Comparison of ENCODE assay signal across 18 cellular contexts in genomic region chr6:136812174-136812573, GRCh38.
"Had no signal": no experiment of that assay in that cellular context is flagged by ENCODE, and none has a peak within 500 bp of the region (broad histone marks: within the 10 kb centered on the region; RNA-seq: fewer than 3 reads in every experiment).

No MANE protein-coding gene starts in this region.

- ATAC-seq: activated CD8-positive, alpha-beta T cell treated with anti-CD3 and anti-CD28 coated beads for 36 hours; activated naive CD4-positive, alpha-beta T cell treated with anti-CD3 and anti-CD28 coated beads, Interleukin-2, amount 50 U/mL, for 72 hours; activated T-cell treated with anti-CD3 and anti-CD28 coated beads, Interleukin-2, amount 50 U/mL, for 4 hours; effector memory CD8-positive, alpha-beta T cell; gastrocnemius medialis; left lung; mucosa of descending colon; naive thymus-derived CD4-positive, alpha-beta T cell; T-helper 17 cell had no signal

- DNase-seq: activated B cell treated with CpG ODN at 0.5 μM for 24 hours; activated CD4-positive, alpha-beta T cell treated with anti-CD3 and anti-CD28 coated beads for 48 hours; activated CD8-positive, alpha-beta T cell treated with anti-CD3 and anti-CD28 coated beads for 36 hours; activated effector memory CD4-positive, alpha-beta T cell treated with anti-CD3 and anti-CD28 coated beads, Interleukin-2, amount 50 U/mL, for 16 hours; activated T-cell treated with anti-CD3 and anti-CD28 coated beads, Interleukin-2, amount 50 U/mL, for 4 hours; dermis blood vessel endothelial cell; effector memory CD8-positive, alpha-beta T cell; gastrocnemius medialis; left lung; mammary epithelial cell; mucosa of descending colon; naive thymus-derived CD4-positive, alpha-beta T cell; T-helper 17 cell had no signal

- H3K4me1 ChIP-seq: breast epithelium, gastrocnemius medialis, left lung, right atrium auricular region had no signal

- FAIRE-seq: keratinocyte had no signal

- H3K9me3 ChIP-seq: breast epithelium, gastrocnemius medialis, left lung, mucosa of descending colon, right atrium auricular region had no signal

- H3K36me3 ChIP-seq: breast epithelium, gastrocnemius medialis, left lung, right atrium auricular region had no signal

- H3K4me3 ChIP-seq: breast epithelium, gastrocnemius medialis, left lung, mucosa of descending colon, right atrium auricular region, smooth muscle cell had no signal

- H3K27me3 ChIP-seq: breast epithelium, gastrocnemius medialis, left lung, right atrium auricular region had no signal

- H3K27ac ChIP-seq: breast epithelium, gastrocnemius medialis, left lung, right atrium auricular region had no signal
